16 cellular contexts compared by ENCODE assay signal in genomic region chr11:72718101-72718501, GRCh38. TPM values are rescaled to one million over a fixed set of nuclear protein-coding genes. Genes with fewer than 3 reads are reported as not detected.
DNase-seq lines count a peak whose midpoint lies in the region; ATAC-seq and TF ChIP-seq lines count a peak whose summit lies in the region.
"Had no signal": no experiment of that assay in that cellular context is flagged by ENCODE, and none has a peak within 500 bp of the region (broad histone marks: within the 10 kb centered on the region; RNA-seq: fewer than 3 reads in every experiment).

No MANE protein-coding gene starts in this region.

- intact Hi-C loops in activated B cell treated with CpG ODN at 0.5 μM for 24 hours (cut with micrococcal nuclease) (no loop called here), left colon (cut with DNase I, micrococcal nuclease) (no loop called here), mucosa of descending colon (cut with DNase I, micrococcal nuclease) (no loop called here)

- no peaks in the 10 kb centered on the region for H3K36me3 ChIP-seq in mucosa of descending colon (ENCODE audit: low read depth)

- H3K4me1 ChIP-seq in mucosa of descending colon (ENCODE audit: low read depth) = peaks cover 24% of the 10 kb centered on the region

- peaks cover 0 to 26% of the 10 kb centered on the region in 2 donors for H3K36me3 Mint-ChIP-seq in activated naive CD4-positive, alpha-beta T cell treated with anti-CD3 and anti-CD28 coated beads, Interleukin-2, amount 50 U/mL, for 72 hours
- peaks cover 45% of the 10 kb centered on the region for H3K36me3 Mint-ChIP-seq in activated B cell treated with CpG ODN at 0.5 μM for 24 hours (ENCODE audit: low read depth)
- peaks cover 41 to 66% of the 10 kb centered on the region in 2 donors for H3K36me3 Mint-ChIP-seq in stimulated activated naive B cell treated with anti-CD40 and anti-IgM and Interleukin-4, amounts not matched to agents 10 μg/mL and 1 μg/mL and 100 μg/mL, for 72 hours

- no peaks in the 10 kb centered on the region for H3K27me3 Mint-ChIP-seq in activated B cell treated with CpG ODN at 0.5 μM for 24 hours
- H3K27me3 Mint-ChIP-seq in stimulated activated naive B cell treated with anti-CD40 and anti-IgM and Interleukin-4, amounts not matched to agents 10 μg/mL and 1 μg/mL and 100 μg/mL, for 72 hours = no peaks in the 10 kb centered on the region

- no peak for ATAC-seq in activated naive CD4-positive, alpha-beta T cell treated with anti-CD3 and anti-CD28 coated beads, Interleukin-2, amount 50 U/mL, for 72 hours
- ATAC-seq in activated B cell treated with CpG ODN at 0.5 μM for 24 hours (ENCODE audit: low read depth) (no peak), HG03280 (IDR thresholded peaks at IDR 0.05; ENCODE audit: unreplicated experiment) (no peak), left colon (no peak), mucosa of descending colon (no peak)
- no peak for ATAC-seq in stimulated activated naive B cell treated with anti-CD40 and anti-IgM and Interleukin-4, amounts not matched to agents 10 μg/mL and 1 μg/mL and 100 μg/mL, for 72 hours (replicated peaks)
- ATAC-seq: A549; activated CD4-positive, CD25-positive, alpha-beta regulatory T cell treated with anti-CD3 and anti-CD28 coated beads, Interleukin-2, amount 50 U/mL, for 24 hours; foreskin keratinocyte had no signal

- no peak for DNase-seq in activated naive CD4-positive, alpha-beta T cell treated with anti-CD3 and anti-CD28 coated beads, Interleukin-2, amount 50 U/mL, for 72 hours (ENCODE audit: low spot score in 2 of 2)
- no peak for DNase-seq in activated naive CD4-positive, alpha-beta T cell treated with anti-CD3 and anti-CD28 coated beads, Interleukin-2, amount 50 U/mL, for 16 hours
- DNase-seq in activated B cell treated with CpG ODN at 0.5 μM for 24 hours (no peak), left colon (no peak), mucosa of descending colon (no peak)
- DNase-seq in stimulated activated naive B cell treated with anti-CD40 and anti-IgM and Interleukin-4, amounts not matched to agents 10 μg/mL and 1 μg/mL and 100 μg/mL, for 72 hours = no peak
- DNase-seq: foreskin keratinocyte, NCI-H1105, NCI-H774, small intestine had no signal

- no peak overlapping the region for H3K4me3 ChIP-seq in mucosa of descending colon
- H3K4me3 ChIP-seq: A549 had no signal

- peaks cover 67% of the 10 kb centered on the region for H3K4me1 Mint-ChIP-seq in activated B cell treated with CpG ODN at 0.5 μM for 24 hours
- peaks cover 66 to 91% of the 10 kb centered on the region in 2 donors for H3K4me1 Mint-ChIP-seq in stimulated activated naive B cell treated with anti-CD40 and anti-IgM and Interleukin-4, amounts not matched to agents 10 μg/mL and 1 μg/mL and 100 μg/mL, for 72 hours

- no peaks in the 10 kb centered on the region for H3K9me3 Mint-ChIP-seq in activated naive CD4-positive, alpha-beta T cell treated with anti-CD3 and anti-CD28 coated beads, Interleukin-2, amount 50 U/mL, for 72 hours
- H3K9me3 Mint-ChIP-seq in activated B cell treated with CpG ODN at 0.5 μM for 24 hours = no peaks in the 10 kb centered on the region
- H3K9me3 Mint-ChIP-seq in stimulated activated naive B cell treated with anti-CD40 and anti-IgM and Interleukin-4, amounts not matched to agents 10 μg/mL and 1 μg/mL and 100 μg/mL, for 72 hours = no peaks in the 10 kb centered on the region
- H3K9me3 Mint-ChIP-seq: mesothelial cell of epicardium had no signal

- H3K27ac Mint-ChIP-seq in activated naive CD4-positive, alpha-beta T cell treated with anti-CD3 and anti-CD28 coated beads, Interleukin-2, amount 50 U/mL, for 72 hours = peak overlapping the region; percentile 44 to 62
- H3K27ac Mint-ChIP-seq in activated B cell treated with CpG ODN at 0.5 μM for 24 hours = peak overlapping the region; percentile 94
- H3K27ac Mint-ChIP-seq in stimulated activated naive B cell treated with anti-CD40 and anti-IgM and Interleukin-4, amounts not matched to agents 10 μg/mL and 1 μg/mL and 100 μg/mL, for 72 hours = peak overlapping the region; percentile 88
- H3K27ac Mint-ChIP-seq: mesothelial cell of epicardium had no signal

- CTCF ChIA-PET in activated B cell treated with CpG ODN at 0.5 μM for 24 hours (lab: Charles Lee) = no interaction called here

- no peak overlapping the region for H3K4me3 Mint-ChIP-seq in activated B cell treated with CpG ODN at 0.5 μM for 24 hours
- peak overlapping the region; percentile 63 to 92 for H3K4me3 Mint-ChIP-seq in stimulated activated naive B cell treated with anti-CD40 and anti-IgM and Interleukin-4, amounts not matched to agents 10 μg/mL and 1 μg/mL and 100 μg/mL, for 72 hours
- H3K4me3 Mint-ChIP-seq: mesothelial cell of epicardium had no signal

- H3K27ac ChIP-seq in layer of hippocampus (ENCODE audit: low read depth, low read length) = peak overlapping the region; percentile 54
- H3K27ac ChIP-seq: A549, foreskin keratinocyte had no signal

- POLR2A ChIA-PET in activated B cell treated with CpG ODN at 0.5 μM for 24 hours (lab: Charles Lee) = interaction anchor here (0.5 kb wide), 1 partner anchor 16 kb away, joined by 3 read pairs; no protein-coding TSS in a partner anchor

- H3K27me3 ChIP-seq in layer of hippocampus (ENCODE audit: control insufficient read depth, insufficient read depth, low read length) = no peaks in the 10 kb centered on the region
- H3K27me3 ChIP-seq: foreskin keratinocyte had no signal

- no peak for TF ChIP-seq CTCF in activated B cell treated with CpG ODN at 0.5 μM for 24 hours (IDR thresholded peaks at IDR 0.05)
- TF ChIP-seq CTCF in mucosa of descending colon (IDR thresholded peaks at IDR 0.05) = no peak

- no peaks in the 10 kb centered on the region for H3K9me3 ChIP-seq in mucosa of descending colon
- H3K9me3 ChIP-seq: A549 had no signal

RNA-seq across cellular contexts. Expression of gene ARAP1, which starts 34.1 kb away (rescaled TPM):
- total RNA-seq in activated naive CD4-positive, alpha-beta T cell treated with anti-CD3 and anti-CD28 coated beads, Interleukin-2, amount 50 U/mL, for 72 hours = 100 to 1,000 TPM; 102 to 121 TPM
- 113 and 139 TPM in 2 replicates for total RNA-seq in activated B cell treated with CpG ODN at 0.5 μM for 24 hours
- total RNA-seq in left colon = 10 to 100 TPM; 62.5 to 69.1 TPM
- total RNA-seq in mucosa of descending colon = 10 to 100 TPM; 69.3 to 84.8 (median 84.0) TPM

RNA-seq across cellular contexts. Expression of gene PDE2A, which starts 43.9 kb away (rescaled TPM):
- under 1 TPM; 0.68 to 0.97 TPM for total RNA-seq in activated naive CD4-positive, alpha-beta T cell treated with anti-CD3 and anti-CD28 coated beads, Interleukin-2, amount 50 U/mL, for 72 hours
- total RNA-seq in activated B cell treated with CpG ODN at 0.5 μM for 24 hours (0.32 and 1.4 TPM in 2 replicates), left colon (10 to 100 TPM in 1 of 2 donors, 1 to 10 TPM in 1; 6.6 to 10.4 TPM), mucosa of descending colon (10 to 100 TPM in 1 of 3 donors, 1 to 10 TPM in 2; 7.0 to 45.9 (median 9.6) TPM)
- total RNA-seq: osteocyte had no signal
